In the genomic region with DNA sequence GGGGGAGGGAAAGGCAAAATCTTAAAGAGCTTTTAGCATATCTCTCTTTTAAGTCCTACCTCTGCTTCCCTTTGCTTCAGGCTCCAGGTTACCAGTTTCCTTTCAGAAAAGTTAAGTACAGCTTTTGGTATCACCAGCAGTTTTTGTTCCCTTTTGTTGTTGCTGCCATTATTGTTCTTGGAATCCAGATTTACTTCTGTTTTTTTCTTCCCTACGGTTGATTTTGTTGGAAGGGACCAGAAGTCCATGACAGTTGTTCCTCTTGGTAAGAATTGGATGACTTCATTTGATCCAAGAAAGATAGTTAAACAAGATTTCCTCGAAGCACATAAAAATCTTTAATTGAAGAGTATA, we compare ENCODE assay signal across 13 cellular contexts.
DNase-seq lines count a peak whose midpoint lies in the region; ATAC-seq and TF ChIP-seq lines count a peak whose summit lies in the region.
"Had no signal": no experiment of that assay in that cellular context is flagged by ENCODE, and none has a peak within 500 bp of the region (broad histone marks: within the 10 kb centered on the region; RNA-seq: fewer than 3 reads in every experiment).

No MANE protein-coding gene starts in this region.

- H3K79me2 ChIP-seq in HCT116 (ENCODE audit: insufficient read depth, low read length): peaks cover 63% of the 10 kb centered on the region

- peaks cover 15 to 19% of the 10 kb centered on the region in 2 experiments for H3K4me1 ChIP-seq in HCT116 (ENCODE audit: control insufficient read depth in 1 of 2, insufficient read depth in 2 of 2, low read length in 2 of 2)

- H3K9me3 ChIP-seq in HCT116 (ENCODE audit: control insufficient read depth in 1 of 2, insufficient read depth in 1 of 2, low read depth in 1 of 2, low read length in 2 of 2): no peaks in the 10 kb centered on the region

- ATAC-seq in HCT116 (no peak), GM18907 (IDR thresholded peaks at IDR 0.05; ENCODE audit: unreplicated experiment) (no peak)
- ATAC-seq in activated T-helper 17 cell treated with anti-CD3 and anti-CD28 coated beads, Interleukin-2, amount 50 U/mL, for 72 hours (replicated peaks): no peak
- peak; percentile 44 to 67 for ATAC-seq in naive thymus-derived CD8-positive, alpha-beta T cell

- H3K36me3 ChIP-seq in HCT116 (ENCODE audit: control insufficient read depth in 1 of 2, insufficient read depth in 2 of 2, low read length in 2 of 2): no peaks in the 10 kb centered on the region

- H3K9me2 ChIP-seq in HCT116 (ENCODE audit: insufficient read depth): no peaks in the 10 kb centered on the region

- H3K4me3 ChIP-seq in HCT116 (replicated peaks in 1 of 2; ENCODE audit: low read depth in 1 of 2, low read length in 2 of 2): no peak overlapping the region
- H3K4me3 ChIP-seq: PC-9 had no signal

- peaks cover 61% of the 10 kb centered on the region for H3K36me3 Mint-ChIP-seq in activated CD4-positive, alpha-beta T cell treated with anti-CD3 and anti-CD28 coated beads, Interleukin-2, amount 10 ng/mL, durations not matched to agents 24 days and 14 days (ENCODE audit: low read depth)
- H3K36me3 Mint-ChIP-seq in activated T-helper 17 cell treated with anti-CD3 and anti-CD28 coated beads, Interleukin-2, amount 50 U/mL, for 72 hours (ENCODE audit: low read depth): peaks cover 72% of the 10 kb centered on the region
- H3K36me3 Mint-ChIP-seq in naive thymus-derived CD8-positive, alpha-beta T cell: peaks cover 0 to 49% (median 19%) of the 10 kb centered on the region in 3 donors

- RAD21 ChIA-PET in HCT116 (lab: Charles Lee; ENCODE audit: low non-redundant PET in 1 of 2, low total read pairs in 2 of 2, uncharacterized antibody in 2 of 2, unreplicated experiment in 2 of 2): no interaction called here

- no peak for TF ChIP-seq RAD21 in HCT116 (IDR thresholded peaks at IDR 0.05; ENCODE audit: low read depth)

- POLR2A ChIA-PET in HCT116 (lab: Charles Lee): no interaction called here
- POLR2A ChIA-PET in naive thymus-derived CD8-positive, alpha-beta T cell (lab: Charles Lee): interaction anchor here (0.6 to 2.1 kb wide), 3 partner anchors 44 to 64 kb away, joined by 3 to 10 read pairs (median 7); no protein-coding TSS in a partner anchor

- H3K9me3 Mint-ChIP-seq in activated CD4-positive, alpha-beta T cell treated with anti-CD3 and anti-CD28 coated beads, Interleukin-2, amount 10 ng/mL, durations not matched to agents 24 days and 14 days: peaks cover 4% of the 10 kb centered on the region
- no peaks in the 10 kb centered on the region for H3K9me3 Mint-ChIP-seq in activated T-helper 17 cell treated with anti-CD3 and anti-CD28 coated beads, Interleukin-2, amount 50 U/mL, for 72 hours
- peaks cover 0 to 3% (median 0%) of the 10 kb centered on the region in 9 donors for H3K9me3 Mint-ChIP-seq in naive thymus-derived CD8-positive, alpha-beta T cell
- H3K9me3 Mint-ChIP-seq: activated B cell treated with CpG ODN at 0.5 μM for 24 hours had no signal

- TF ChIP-seq CTCF in HCT116 (IDR thresholded peaks at IDR 0.05 in 2 of 3, conservative IDR thresholded peaks at IDR 0.05 in 1 of 3; ENCODE audit: borderline replicate concordance in 1 of 3, insufficient read depth in 1 of 3, low read depth in 2 of 3, low read length in 2 of 3): no peak

- no peak overlapping the region for H3K9ac ChIP-seq in HCT116 (ENCODE audit: low read length)

- BruUV-seq in HCT116 (replicated peaks; lab: Mats Ljungman, UMichigan): no TSS peak

- H3K4me3 Mint-ChIP-seq in activated CD4-positive, alpha-beta T cell treated with anti-CD3 and anti-CD28 coated beads, Interleukin-2, amount 10 ng/mL, durations not matched to agents 24 days and 14 days: no peak overlapping the region
- H3K4me3 Mint-ChIP-seq in activated T-helper 17 cell treated with anti-CD3 and anti-CD28 coated beads, Interleukin-2, amount 50 U/mL, for 72 hours: peak overlapping the region; percentile 60
- peak overlapping the region in 9 of 10 donors; percentile 8 to 62 (median 47) for H3K4me3 Mint-ChIP-seq in naive thymus-derived CD8-positive, alpha-beta T cell
- H3K4me3 Mint-ChIP-seq: activated B cell treated with CpG ODN at 0.5 μM for 24 hours had no signal

- no peak overlapping the region; the same call in 1 of the 2 replicates for H3K27ac ChIP-seq in HCT116 (ENCODE audit: low read depth, low read length)
- H3K27ac ChIP-seq: PC-9 had no signal

- no peak overlapping the region for H2AFZ ChIP-seq in HCT116 (ENCODE audit: low read depth, low read length, poor library complexity, severe bottlenecking)
- H2AFZ ChIP-seq: PC-9 had no signal

- H3K4me1 Mint-ChIP-seq in activated CD4-positive, alpha-beta T cell treated with anti-CD3 and anti-CD28 coated beads, Interleukin-2, amount 10 ng/mL, durations not matched to agents 24 days and 14 days: peaks cover 38% of the 10 kb centered on the region
- H3K4me1 Mint-ChIP-seq in activated T-helper 17 cell treated with anti-CD3 and anti-CD28 coated beads, Interleukin-2, amount 50 U/mL, for 72 hours: peaks cover 51% of the 10 kb centered on the region
- H3K4me1 Mint-ChIP-seq in naive thymus-derived CD8-positive, alpha-beta T cell: peaks cover 33 to 85% (median 73%) of the 10 kb centered on the region in 4 donors

- no peaks in the 10 kb centered on the region for H4K20me1 ChIP-seq in HCT116 (ENCODE audit: insufficient read depth)

- no peaks in the 10 kb centered on the region for H3K27me3 ChIP-seq in HCT116 (ENCODE audit: insufficient read depth, low read length)

- no peak for TF ChIP-seq POLR2A in HCT116 (IDR thresholded peaks at IDR 0.05; ENCODE audit: borderline replicate concordance, extremely low read depth, insufficient read depth, insufficient read length)

- no peak for DNase-seq in activated CD4-positive, alpha-beta T cell treated with anti-CD3 and anti-CD28 coated beads, Interleukin-2, amount 10 ng/mL, durations not matched to agents 24 days and 14 days
- DNase-seq in activated CD4-positive, alpha-beta T cell treated with anti-CD3 and anti-CD28 coated beads for 1 hour: no peak
- no peak for DNase-seq in HCT116 (ENCODE audit: low read depth, low spot score)
- peak in 2 of 10 donors; percentile 28 to 32 for DNase-seq in naive thymus-derived CD8-positive, alpha-beta T cell
- no peak for DNase-seq in NCI-H2029 treated with DMSO at 0.1 percent for 48 hours (lab: John Stamatoyannopoulos, UW)
- no peak for DNase-seq in NCI-H146 (lab: John Stamatoyannopoulos, UW)
- DNase-seq: activated B cell treated with CpG ODN at 0.5 μM for 24 hours; effector CD4-positive, alpha-beta T cell; NCI-H187 treated with DMSO at 0.1 percent for 48 hours; NCI-H510A had no signal

- H3K27ac Mint-ChIP-seq in activated CD4-positive, alpha-beta T cell treated with anti-CD3 and anti-CD28 coated beads, Interleukin-2, amount 10 ng/mL, durations not matched to agents 24 days and 14 days: peak overlapping the region; percentile 65
- peak overlapping the region; percentile 82 for H3K27ac Mint-ChIP-seq in activated T-helper 17 cell treated with anti-CD3 and anti-CD28 coated beads, Interleukin-2, amount 50 U/mL, for 72 hours
- peak overlapping the region; percentile 49 to 89 (median 84) for H3K27ac Mint-ChIP-seq in naive thymus-derived CD8-positive, alpha-beta T cell
- H3K27ac Mint-ChIP-seq: activated B cell treated with CpG ODN at 0.5 μM for 24 hours had no signal

- CTCF ChIA-PET in HCT116 (lab: Charles Lee): no interaction called here

- intact Hi-C loops in activated CD4-positive, alpha-beta T cell treated with anti-CD3 and anti-CD28 coated beads, Interleukin-2, amount 10 ng/mL, durations not matched to agents 24 days and 14 days (cut with micrococcal nuclease): loop anchor here (2.0 kb wide), 2 partner anchors 28 to 54 kb away; no protein-coding TSS in a partner anchor
- intact Hi-C loops in HCT116 (cut with micrococcal nuclease): no loop called here

- peak overlapping the region; percentile 49 for H3K4me2 ChIP-seq in HCT116 (ENCODE audit: low read length)
- H3K4me2 ChIP-seq: PC-9 had no signal

- H3K27me3 Mint-ChIP-seq in activated CD4-positive, alpha-beta T cell treated with anti-CD3 and anti-CD28 coated beads, Interleukin-2, amount 10 ng/mL, durations not matched to agents 24 days and 14 days: no peaks in the 10 kb centered on the region
- no peaks in the 10 kb centered on the region for H3K27me3 Mint-ChIP-seq in activated T-helper 17 cell treated with anti-CD3 and anti-CD28 coated beads, Interleukin-2, amount 50 U/mL, for 72 hours
- H3K27me3 Mint-ChIP-seq in naive thymus-derived CD8-positive, alpha-beta T cell: no peaks in the 10 kb centered on the region
- H3K27me3 Mint-ChIP-seq: activated B cell treated with CpG ODN at 0.5 μM for 24 hours had no signal

TF ChIP-seq in HCT116, 20 proteins besides CTCF, POLR2A, EP300 and RAD21 (continues in another document):
- TF ChIP-seq ZFX (IDR thresholded peaks at IDR 0.05): no peak
- no peak for TF ChIP-seq JUND (IDR thresholded peaks at IDR 0.05)
- TF ChIP-seq YY1 (IDR thresholded peaks at IDR 0.05; ENCODE audit: extremely low read depth, insufficient replicate concordance, low read depth, low read length): no peak
- TF ChIP-seq EZH2phosphoT487 (IDR thresholded peaks at IDR 0.05; ENCODE audit: borderline replicate concordance): no peak
- TF ChIP-seq FOSL1 (IDR thresholded peaks at IDR 0.05; ENCODE audit: low read depth): no peak
- TF ChIP-seq, protein P1, sequence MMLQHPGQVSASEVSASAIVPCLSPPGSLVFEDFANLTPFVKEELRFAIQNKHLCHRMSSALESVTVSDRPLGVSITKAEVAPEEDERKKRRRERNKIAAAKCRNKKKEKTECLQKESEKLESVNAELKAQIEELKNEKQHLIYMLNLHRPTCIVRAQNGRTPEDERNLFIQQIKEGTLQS (IDR thresholded peaks at IDR 0.05): no peak
- no peak for TF ChIP-seq TCF7L2 (IDR thresholded peaks at IDR 0.05; ENCODE audit: borderline replicate concordance, extremely low read depth, insufficient read depth, insufficient read length)
- TF ChIP-seq CBX3 (IDR thresholded peaks at IDR 0.05; ENCODE audit: low read depth): no peak
- no peak for TF ChIP-seq EZH2 (IDR thresholded peaks at IDR 0.05)

Comparison
In these comparisons a context has a peak if more than half of its experiments do, and no peak if none do; other contexts are left out.
1. ATAC-seq: peak in naive thymus-derived CD8-positive, alpha-beta T cell (2 of 2); none in HCT116 (single experiment), activated T-helper 17 cell treated with anti-CD3 and anti-CD28 coated beads, Interleukin-2, amount 50 U/mL, for 72 hours (single experiment) and GM18907 (single experiment).
2. Peak in every context shown above with its lines, with median percentiles within 50 percentile points of each other: H3K27ac Mint-ChIP-seq.